ENCODE assay signal across 8 cellular contexts in genomic region chr20:6769953-6770831, GRCh38. TPM values are rescaled to one million over a fixed set of nuclear protein-coding genes. Genes with fewer than 3 reads are reported as not detected.
DNase-seq lines count a peak whose midpoint lies in the region; ATAC-seq, FAIRE-seq and TF ChIP-seq lines count a peak whose summit lies in the region.

No MANE protein-coding gene starts in this region.

- H4K20me1 ChIP-seq in Karpas-422 (ENCODE audit: insufficient read depth, low read depth, low read length), result no peaks in the 10 kb centered on the region

- H3K9me3 Mint-ChIP-seq in WTC11, result no peaks in the 10 kb centered on the region

- no peaks in the 10 kb centered on the region for H3K36me3 Mint-ChIP-seq in WTC11

- H3K79me2 ChIP-seq in Karpas-422 (ENCODE audit: low read length), result no peaks in the 10 kb centered on the region

- ATAC-seq in WTC11 (peak; percentile 48), pancreas (peak; percentile 12 to 47 (median 23)), GM18861 (IDR thresholded peaks at IDR 0.05; ENCODE audit: unreplicated experiment) (no peak)

- peaks cover 27% of the 10 kb centered on the region for H3K4me1 Mint-ChIP-seq in WTC11

- H3K36me3 ChIP-seq in left ventricle myocardium inferior (no peaks in the 10 kb centered on the region), pancreas (no peaks in the 10 kb centered on the region), Karpas-422 (ENCODE audit: insufficient read depth, low read length) (no peaks in the 10 kb centered on the region)

- DNase-seq in Caki2 (ENCODE audit: low read depth), result peak; percentile 51
- DNase-seq in WTC11 (ENCODE audit: low spot score), result peak; percentile 53
- peak; percentile 25 for DNase-seq in left ventricle myocardium inferior
- peak; percentile 47 to 81 (median 60) for DNase-seq in pancreas
- DNase-seq in Karpas-422, result no peak
- DNase-seq in NCI-H1092 (lab: John Stamatoyannopoulos, UW), result no peak
- DNase-seq in NCI-H146 treated with DMSO at 0.1 percent for 48 hours (lab: John Stamatoyannopoulos, UW; ENCODE audit: unreplicated experiment), result no peak

- H3K9me3 ChIP-seq in left ventricle myocardium inferior (replicated peaks), result no peaks in the 10 kb centered on the region
- H3K9me3 ChIP-seq in pancreas, result no peaks in the 10 kb centered on the region
- no peaks in the 10 kb centered on the region for H3K9me3 ChIP-seq in Karpas-422 (ENCODE audit: low read length)

- TF ChIP-seq CTCF in WTC11 (IDR thresholded peaks at IDR 0.05) (no peak), left ventricle myocardium inferior (IDR thresholded peaks at IDR 0.05; ENCODE audit: borderline replicate concordance) (no peak), pancreas (IDR thresholded peaks at IDR 0.05) (no peak)

- no peak overlapping the region for H2AFZ ChIP-seq in Karpas-422 (ENCODE audit: low read length)

- peak overlapping the region; percentile 85 for H3K4me3 ChIP-seq in left ventricle myocardium inferior
- peak overlapping the region; percentile 15 to 81 (median 46) for H3K4me3 ChIP-seq in pancreas
- no peak overlapping the region for H3K4me3 ChIP-seq in Karpas-422 (ENCODE audit: low read length)

- no peak overlapping the region for H3K9ac ChIP-seq in Karpas-422 (ENCODE audit: low read length)

- H3K9me2 ChIP-seq in Karpas-422 (replicated peaks; ENCODE audit: insufficient read depth, low read length), result no peaks in the 10 kb centered on the region

- FAIRE-seq in pancreas (lab: Jason Lieb, UNC), result no peak

- in situ Hi-C loops in Caki2 (cut with HindIII; ENCODE audit: low pct_unique_long_range_greater_than_20kb, low sequenced_read_pairs), result no loop called here

- CTCF ChIA-PET in WTC11 (lab: Charles Lee), result interaction anchor here (0.6 to 3.0 kb wide), 9 partner anchors 18 to 516 kb away, joined by 3 to 9 read pairs (median 5); no protein-coding TSS in a partner anchor

- 20 to 22% methylated on average over 49 to 55 of the region's 55 CpGs for WGBS in pancreas, 2 donors

- H3K27ac Mint-ChIP-seq in WTC11, result no peak overlapping the region

- H3K4me3 Mint-ChIP-seq in WTC11, result peak overlapping the region; percentile 75

- peaks cover 51% of the 10 kb centered on the region for H3K27me3 Mint-ChIP-seq in WTC11 (ENCODE audit: low read depth)

- H3K4me1 ChIP-seq in left ventricle myocardium inferior, result peaks cover 45% of the 10 kb centered on the region
- peaks cover 0 to 15% (median 0%) of the 10 kb centered on the region in 3 donors for H3K4me1 ChIP-seq in pancreas
- H3K4me1 ChIP-seq in Karpas-422 (ENCODE audit: low read length), result no peaks in the 10 kb centered on the region

- H3K27ac ChIP-seq in left ventricle myocardium inferior (replicated peaks), result no peak overlapping the region
- H3K27ac ChIP-seq in pancreas, result peak overlapping the region in 1 of 4 donors; percentile 15
- no peak overlapping the region for H3K27ac ChIP-seq in Karpas-422 (ENCODE audit: low read length)

- intact Hi-C loops in left ventricle myocardium inferior (cut with micrococcal nuclease) (no loop called here), pancreas (cut with DNase I) (loop anchor here in 1 of 3 donors (10.0 kb wide), 2 partner anchors 135 to 605 kb away; no protein-coding TSS in a partner anchor)

- peaks cover 48% of the 10 kb centered on the region for H3K27me3 ChIP-seq in left ventricle myocardium inferior (ENCODE audit: low read depth)
- H3K27me3 ChIP-seq in pancreas, result no peaks in the 10 kb centered on the region
- no peaks in the 10 kb centered on the region for H3K27me3 ChIP-seq in Karpas-422 (ENCODE audit: low read length)

- POLR2A ChIA-PET in WTC11 (lab: Charles Lee), result no interaction called here

- no peak overlapping the region for H3K4me2 ChIP-seq in Karpas-422 (ENCODE audit: low read depth, low read length, poor library complexity, severe bottlenecking)

TF ChIP-seq in WTC11, 78 proteins besides CTCF, POLR2A, EP300 and RAD21 (continues in another document):
- TF ChIP-seq ZSCAN18 (CRISPR knock-in tag; IDR thresholded peaks at IDR 0.05) (no peak), EMX1 (CRISPR knock-in tag; IDR thresholded peaks at IDR 0.05) (no peak), SMAD3 (CRISPR knock-in tag; IDR thresholded peaks at IDR 0.05; ENCODE audit: borderline replicate concordance) (no peak), ZBTB21 (CRISPR knock-in tag; IDR thresholded peaks at IDR 0.05; ENCODE audit: borderline replicate concordance) (no peak)
- TF ChIP-seq, protein P1, sequence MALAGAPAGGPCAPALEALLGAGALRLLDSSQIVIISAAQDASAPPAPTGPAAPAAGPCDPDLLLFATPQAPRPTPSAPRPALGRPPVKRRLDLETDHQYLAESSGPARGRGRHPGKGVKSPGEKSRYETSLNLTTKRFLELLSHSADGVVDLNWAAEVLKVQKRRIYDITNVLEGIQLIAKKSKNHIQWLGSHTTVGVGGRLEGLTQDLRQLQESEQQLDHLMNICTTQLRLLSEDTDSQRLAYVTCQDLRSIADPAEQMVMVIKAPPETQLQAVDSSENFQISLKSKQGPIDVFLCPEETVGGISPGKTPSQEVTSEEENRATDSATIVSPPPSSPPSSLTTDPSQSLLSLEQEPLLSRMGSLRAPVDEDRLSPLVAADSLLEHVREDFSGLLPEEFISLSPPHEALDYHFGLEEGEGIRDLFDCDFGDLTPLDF (CRISPR knock-in tag; IDR thresholded peaks at IDR 0.05), result no peak
- TF ChIP-seq, protein P2, sequence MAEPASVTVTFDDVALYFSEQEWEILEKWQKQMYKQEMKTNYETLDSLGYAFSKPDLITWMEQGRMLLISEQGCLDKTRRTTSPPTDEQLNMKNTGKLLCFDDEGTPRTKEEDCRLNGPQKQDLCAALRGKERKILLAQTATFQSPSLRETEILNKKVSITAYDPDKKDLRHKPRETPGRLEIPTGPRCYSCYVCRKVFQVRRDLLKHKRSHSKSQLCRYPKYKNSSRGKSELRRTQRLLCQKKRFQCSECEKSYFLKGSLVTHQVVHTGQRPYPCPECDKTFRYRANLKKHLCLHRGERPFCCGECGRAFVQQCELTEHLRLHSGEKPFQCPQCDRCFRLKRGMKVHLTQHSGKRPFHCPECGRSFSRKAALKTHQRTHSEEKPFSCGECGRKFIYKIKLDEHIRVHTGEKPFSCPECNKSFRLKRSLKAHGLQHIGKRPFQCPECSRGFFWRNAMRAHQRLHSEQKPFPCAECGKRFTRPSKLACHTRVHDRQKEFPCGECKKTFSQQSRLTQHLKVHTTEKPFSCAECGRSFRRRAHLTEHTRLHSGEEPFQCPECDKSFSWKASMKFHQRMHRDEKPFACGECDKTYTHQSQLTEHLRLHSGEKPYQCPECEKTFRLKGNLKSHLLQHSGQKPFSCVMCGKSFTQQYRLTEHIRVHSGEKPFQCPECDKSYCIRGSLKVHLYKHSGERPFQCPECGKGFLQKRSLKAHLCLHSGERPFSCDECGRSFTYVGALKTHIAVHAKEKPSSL (CRISPR knock-in tag; conservative IDR thresholded peaks at IDR 0.05), result no peak
- TF ChIP-seq, protein P3, sequence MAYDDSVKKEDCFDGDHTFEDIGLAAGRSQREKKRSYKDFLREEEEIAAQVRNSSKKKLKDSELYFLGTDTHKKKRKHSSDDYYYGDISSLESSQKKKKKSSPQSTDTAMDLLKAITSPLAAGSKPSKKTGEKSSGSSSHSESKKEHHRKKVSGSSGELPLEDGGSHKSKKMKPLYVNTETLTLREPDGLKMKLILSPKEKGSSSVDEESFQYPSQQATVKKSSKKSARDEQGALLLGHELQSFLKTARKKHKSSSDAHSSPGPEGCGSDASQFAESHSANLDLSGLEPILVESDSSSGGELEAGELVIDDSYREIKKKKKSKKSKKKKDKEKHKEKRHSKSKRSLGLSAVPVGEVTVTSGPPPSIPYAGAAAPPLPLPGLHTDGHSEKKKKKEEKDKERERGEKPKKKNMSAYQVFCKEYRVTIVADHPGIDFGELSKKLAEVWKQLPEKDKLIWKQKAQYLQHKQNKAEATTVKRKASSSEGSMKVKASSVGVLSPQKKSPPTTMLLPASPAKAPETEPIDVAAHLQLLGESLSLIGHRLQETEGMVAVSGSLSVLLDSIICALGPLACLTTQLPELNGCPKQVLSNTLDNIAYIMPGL (CRISPR knock-in tag; IDR thresholded peaks at IDR 0.05), result no peak; the same call in 1 of the 2 replicates

RNA-seq across cellular contexts. Expression of gene BMP2, which starts 2.7 kb away (rescaled TPM):
- 2.6 and 4.3 TPM in 2 replicates for total RNA-seq in Caki2 (2014; rRNA removed; shearing (Covaris generic); ENCODE audit: low replicate concordance)
- total RNA-seq in WTC11 (2021), result 0.96 to 1.3 TPM (median 1.2 TPM) in 3 replicates
- total RNA-seq in left ventricle myocardium inferior, result 2.4 TPM
- 10 to 100 TPM in 1 of 6 donors, 1 to 10 TPM in 5; 4.0 to 12.6 (median 6.5) TPM for total RNA-seq in pancreas
- polyA plus RNA-seq in pancreas, result 1 to 10 TPM; 3.1 to 4.3 TPM
- total RNA-seq in Karpas-422 (2014; rRNA removed; shearing (Covaris generic); ENCODE audit: low replicate concordance), result not detected in 2 replicates

Comparison
In these comparisons a context has a peak if more than half of its experiments do, and no peak if none do; other contexts are left out.
1. DNase-seq: peak in Caki2 (single experiment), WTC11 (single experiment), left ventricle myocardium inferior (single experiment) and pancreas (6 of 6); none in Karpas-422 (single experiment), NCI-H1092 (single experiment) and NCI-H146 treated with DMSO at 0.1 percent for 48 hours (single experiment).